In the genomic region with DNA sequence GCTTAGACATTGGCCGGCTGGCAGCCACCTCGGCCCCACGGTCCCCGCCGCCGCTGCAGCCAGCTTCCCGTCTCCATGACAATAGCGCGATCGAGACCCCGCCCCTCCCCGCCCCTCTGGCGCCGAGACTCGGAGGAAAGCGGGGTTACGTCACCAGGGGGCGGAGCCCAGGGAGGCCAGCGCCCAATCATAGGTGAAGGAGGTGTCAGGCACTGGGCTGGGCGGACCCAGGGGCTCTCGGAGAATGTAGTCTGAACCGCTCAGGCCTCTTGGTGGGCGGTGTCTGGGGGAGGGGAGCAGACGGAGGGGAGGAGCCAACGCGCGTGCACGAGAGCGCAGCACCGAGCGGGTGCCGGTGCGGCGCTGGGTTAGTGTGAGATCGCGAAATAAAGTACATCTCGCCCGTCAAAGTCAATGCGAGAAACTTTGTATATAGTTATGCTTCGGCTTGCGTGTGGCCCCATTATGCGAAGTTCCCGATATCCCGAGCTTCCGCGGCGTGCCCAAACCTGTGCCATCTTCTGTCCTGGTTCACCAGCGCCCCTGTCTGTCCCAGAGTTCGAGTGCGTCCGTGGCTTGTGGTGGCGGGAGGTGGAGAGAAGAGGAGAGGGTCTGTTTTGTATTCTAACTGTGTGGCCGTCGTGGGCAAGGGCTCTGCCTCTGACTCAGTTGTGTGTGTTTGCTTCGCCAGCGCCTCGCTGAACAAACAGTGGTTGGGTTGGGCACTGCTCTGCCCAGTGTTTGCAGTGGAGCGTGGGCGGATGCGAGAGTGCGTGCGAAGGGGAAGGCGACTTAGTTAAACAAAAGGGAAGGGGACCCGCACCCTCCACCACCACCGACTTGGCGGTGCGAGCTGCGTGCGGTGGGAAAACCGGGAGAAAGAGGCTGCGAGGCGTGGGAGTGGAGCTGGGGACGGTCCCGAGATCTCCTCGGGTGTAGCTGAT, we compare ENCODE assay signal across 1 cellular context.
TF ChIP-seq lines count a peak whose summit lies in the region.

No MANE protein-coding gene starts in this region.

TF ChIP-seq in K562, 482 proteins besides CTCF, POLR2A, EP300 and RAD21 (continued from another document and continues in another):
- TF ChIP-seq CREB1 (IDR thresholded peaks at IDR 0.05) (peak; percentile 71), CREB1 (CRISPR knock-in tag; IDR thresholded peaks at IDR 0.05) (peak; percentile 72), NFYB (IDR thresholded peaks at IDR 0.05; ENCODE audit: extremely low read depth, insufficient read length) (peak; percentile 50), SP1 (CRISPR knock-in tag; IDR thresholded peaks at IDR 0.05) (peak; percentile 93), HMGN3 (IDR thresholded peaks at IDR 0.05; ENCODE audit: borderline replicate concordance, extremely low read depth, insufficient read length, low read depth, low read length) (peak; percentile 1), SRSF7 (optimal IDR thresholded peaks at IDR 0.05; ENCODE audit: low read depth, low read length) (no peak), ZNF766 (CRISPR knock-in tag; conservative IDR thresholded peaks at IDR 0.05) (no peak), MXI1 (IDR thresholded peaks at IDR 0.05; ENCODE audit: low read depth, low read length) (peak; percentile 56; the same call in 1 of the 2 replicates), EGR1 (conservative IDR thresholded peaks at IDR 0.05) (peak; percentile 82), PHF8 (IDR thresholded peaks at IDR 0.05; ENCODE audit: borderline replicate concordance, low read length) (peak; percentile 29; the same call in 1 of the 2 replicates), ZNF75A (CRISPR knock-in tag; IDR thresholded peaks at IDR 0.05) (peak; percentile 92), KDM2B (CRISPR knock-in tag; IDR thresholded peaks at IDR 0.05) (no peak), GABPB2 (CRISPR knock-in tag; conservative IDR thresholded peaks at IDR 0.05) (no peak), DPF2 (IDR thresholded peaks at IDR 0.05) (no peak), ZNF589 (CRISPR knock-in tag; IDR thresholded peaks at IDR 0.05; ENCODE audit: low read depth) (0 out of 2 replicates have a peak, but pooled peaks have one; percentile 12), ID3 (CRISPR knock-in tag; IDR thresholded peaks at IDR 0.05) (no peak), ID3 (tag; IDR thresholded peaks at IDR 0.05) (peak; percentile 16; the same call in 1 of the 2 replicates), DLX4 (CRISPR knock-in tag; IDR thresholded peaks at IDR 0.05) (no peak), MXD1 (CRISPR knock-in tag; IDR thresholded peaks at IDR 0.05; ENCODE audit: borderline replicate concordance, poor library complexity, severe bottlenecking) (no peak), ZNF143 (CRISPR knock-in tag; IDR thresholded peaks at IDR 0.05) (peak; percentile 75), NRF1 (conservative IDR thresholded peaks at IDR 0.05 in 1 of 2, IDR thresholded peaks at IDR 0.05 in 1 of 2) (peak; percentile 79 to 83), RFX1 (IDR thresholded peaks at IDR 0.05) (peak; percentile 92), ZZZ3 (IDR thresholded peaks at IDR 0.05) (no peak), CEBPG (CRISPR knock-in tag; IDR thresholded peaks at IDR 0.05) (peak; percentile 74), CEBPG (tag; conservative IDR thresholded peaks at IDR 0.05 in 1 of 2, IDR thresholded peaks at IDR 0.05 in 1 of 2) (peak; percentile 63 to 70; a peak in 3 of 4 replicates), WHSC1 (IDR thresholded peaks at IDR 0.05; ENCODE audit: low read length) (no peak), THRB (CRISPR knock-in tag; conservative IDR thresholded peaks at IDR 0.05) (no peak), ZNF311 (CRISPR knock-in tag; IDR thresholded peaks at IDR 0.05) (no peak), NFIX (CRISPR knock-in tag; IDR thresholded peaks at IDR 0.05; ENCODE audit: low read depth) (no peak), ZBTB2 (IDR thresholded peaks at IDR 0.05) (peak; percentile 54; the same call in 1 of the 2 replicates), MYC (IDR thresholded peaks at IDR 0.05; ENCODE audit: low read depth, low read length) (no peak), MYC (CRISPR knock-in tag; IDR thresholded peaks at IDR 0.05; ENCODE audit: borderline replicate concordance, low read depth) (no peak), HCFC1 (IDR thresholded peaks at IDR 0.05; ENCODE audit: low read depth, low read length) (peak; percentile 86), KDM4B (IDR thresholded peaks at IDR 0.05; ENCODE audit: borderline replicate concordance in 2 of 2, low read depth in 1 of 2) (no peak), SUPT5H (IDR thresholded peaks at IDR 0.05) (peak; percentile 63), MAZ (CRISPR knock-in tag; conservative IDR thresholded peaks at IDR 0.05 in 1 of 2, IDR thresholded peaks at IDR 0.05 in 1 of 2) (peak in 1 of 2 experiments; percentile 30; a peak in 2 of 4 replicates), CBX1 (IDR thresholded peaks at IDR 0.05; ENCODE audit: low read depth) (no peak), HNRNPK (IDR thresholded peaks at IDR 0.05; ENCODE audit: low read depth, low read length, poor library complexity, severe bottlenecking) (no peak), ATF3 (IDR thresholded peaks at IDR 0.05) (peak; percentile 96), ATF3 (CRISPR knock-in tag; conservative IDR thresholded peaks at IDR 0.05) (peak; percentile 57; the same call in 1 of the 2 replicates), ATF7 (IDR thresholded peaks at IDR 0.05) (peak; percentile 97), KDM5B (IDR thresholded peaks at IDR 0.05; ENCODE audit: insufficient replicate concordance, low read depth, low read length) (peak; percentile 64), FOSL1 (tag; conservative IDR thresholded peaks at IDR 0.05) (no peak)
- TF ChIP-seq, protein P1, sequence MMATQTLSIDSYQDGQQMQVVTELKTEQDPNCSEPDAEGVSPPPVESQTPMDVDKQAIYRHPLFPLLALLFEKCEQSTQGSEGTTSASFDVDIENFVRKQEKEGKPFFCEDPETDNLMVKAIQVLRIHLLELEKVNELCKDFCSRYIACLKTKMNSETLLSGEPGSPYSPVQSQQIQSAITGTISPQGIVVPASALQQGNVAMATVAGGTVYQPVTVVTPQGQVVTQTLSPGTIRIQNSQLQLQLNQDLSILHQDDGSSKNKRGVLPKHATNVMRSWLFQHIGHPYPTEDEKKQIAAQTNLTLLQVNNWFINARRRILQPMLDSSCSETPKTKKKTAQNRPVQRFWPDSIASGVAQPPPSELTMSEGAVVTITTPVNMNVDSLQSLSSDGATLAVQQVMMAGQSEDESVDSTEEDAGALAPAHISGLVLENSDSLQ (IDR thresholded peaks at IDR 0.05) = peak; percentile 74
- TF ChIP-seq, protein P2, sequence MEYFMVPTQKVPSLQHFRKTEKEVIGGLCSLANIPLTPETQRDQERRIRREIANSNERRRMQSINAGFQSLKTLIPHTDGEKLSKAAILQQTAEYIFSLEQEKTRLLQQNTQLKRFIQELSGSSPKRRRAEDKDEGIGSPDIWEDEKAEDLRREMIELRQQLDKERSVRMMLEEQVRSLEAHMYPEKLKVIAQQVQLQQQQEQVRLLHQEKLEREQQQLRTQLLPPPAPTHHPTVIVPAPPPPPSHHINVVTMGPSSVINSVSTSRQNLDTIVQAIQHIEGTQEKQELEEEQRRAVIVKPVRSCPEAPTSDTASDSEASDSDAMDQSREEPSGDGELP (CRISPR knock-in tag; IDR thresholded peaks at IDR 0.05; ENCODE audit: borderline replicate concordance) = peak; percentile 53; the same call in 1 of the 2 replicates
- TF ChIP-seq, protein P3, sequence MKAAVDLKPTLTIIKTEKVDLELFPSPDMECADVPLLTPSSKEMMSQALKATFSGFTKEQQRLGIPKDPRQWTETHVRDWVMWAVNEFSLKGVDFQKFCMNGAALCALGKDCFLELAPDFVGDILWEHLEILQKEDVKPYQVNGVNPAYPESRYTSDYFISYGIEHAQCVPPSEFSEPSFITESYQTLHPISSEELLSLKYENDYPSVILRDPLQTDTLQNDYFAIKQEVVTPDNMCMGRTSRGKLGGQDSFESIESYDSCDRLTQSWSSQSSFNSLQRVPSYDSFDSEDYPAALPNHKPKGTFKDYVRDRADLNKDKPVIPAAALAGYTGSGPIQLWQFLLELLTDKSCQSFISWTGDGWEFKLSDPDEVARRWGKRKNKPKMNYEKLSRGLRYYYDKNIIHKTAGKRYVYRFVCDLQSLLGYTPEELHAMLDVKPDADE (conservative IDR thresholded peaks at IDR 0.05; ENCODE audit: control insufficient read depth, low read depth, low read length) = 0 out of 2 replicates have a peak, but pooled peaks have one; percentile 11
- TF ChIP-seq, protein P4, sequence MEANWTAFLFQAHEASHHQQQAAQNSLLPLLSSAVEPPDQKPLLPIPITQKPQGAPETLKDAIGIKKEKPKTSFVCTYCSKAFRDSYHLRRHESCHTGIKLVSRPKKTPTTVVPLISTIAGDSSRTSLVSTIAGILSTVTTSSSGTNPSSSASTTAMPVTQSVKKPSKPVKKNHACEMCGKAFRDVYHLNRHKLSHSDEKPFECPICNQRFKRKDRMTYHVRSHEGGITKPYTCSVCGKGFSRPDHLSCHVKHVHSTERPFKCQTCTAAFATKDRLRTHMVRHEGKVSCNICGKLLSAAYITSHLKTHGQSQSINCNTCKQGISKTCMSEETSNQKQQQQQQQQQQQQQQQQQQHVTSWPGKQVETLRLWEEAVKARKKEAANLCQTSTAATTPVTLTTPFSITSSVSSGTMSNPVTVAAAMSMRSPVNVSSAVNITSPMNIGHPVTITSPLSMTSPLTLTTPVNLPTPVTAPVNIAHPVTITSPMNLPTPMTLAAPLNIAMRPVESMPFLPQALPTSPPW (CRISPR knock-in tag; IDR thresholded peaks at IDR 0.05) = peak; percentile 11; the same call in 1 of the 2 replicates
- TF ChIP-seq, protein P5, sequence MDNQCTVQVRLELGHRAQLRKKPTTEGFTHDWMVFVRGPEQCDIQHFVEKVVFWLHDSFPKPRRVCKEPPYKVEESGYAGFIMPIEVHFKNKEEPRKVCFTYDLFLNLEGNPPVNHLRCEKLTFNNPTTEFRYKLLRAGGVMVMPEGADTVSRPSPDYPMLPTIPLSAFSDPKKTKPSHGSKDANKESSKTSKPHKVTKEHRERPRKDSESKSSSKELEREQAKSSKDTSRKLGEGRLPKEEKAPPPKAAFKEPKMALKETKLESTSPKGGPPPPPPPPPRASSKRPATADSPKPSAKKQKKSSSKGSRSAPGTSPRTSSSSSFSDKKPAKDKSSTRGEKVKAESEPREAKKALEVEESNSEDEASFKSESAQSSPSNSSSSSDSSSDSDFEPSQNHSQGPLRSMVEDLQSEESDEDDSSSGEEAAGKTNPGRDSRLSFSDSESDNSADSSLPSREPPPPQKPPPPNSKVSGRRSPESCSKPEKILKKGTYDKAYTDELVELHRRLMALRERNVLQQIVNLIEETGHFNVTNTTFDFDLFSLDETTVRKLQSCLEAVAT (IDR thresholded peaks at IDR 0.05) = 0 out of 4 replicates have a peak, but pooled peaks of 1 of the 2 experiments have one; percentile 16
- TF ChIP-seq, protein P6, sequence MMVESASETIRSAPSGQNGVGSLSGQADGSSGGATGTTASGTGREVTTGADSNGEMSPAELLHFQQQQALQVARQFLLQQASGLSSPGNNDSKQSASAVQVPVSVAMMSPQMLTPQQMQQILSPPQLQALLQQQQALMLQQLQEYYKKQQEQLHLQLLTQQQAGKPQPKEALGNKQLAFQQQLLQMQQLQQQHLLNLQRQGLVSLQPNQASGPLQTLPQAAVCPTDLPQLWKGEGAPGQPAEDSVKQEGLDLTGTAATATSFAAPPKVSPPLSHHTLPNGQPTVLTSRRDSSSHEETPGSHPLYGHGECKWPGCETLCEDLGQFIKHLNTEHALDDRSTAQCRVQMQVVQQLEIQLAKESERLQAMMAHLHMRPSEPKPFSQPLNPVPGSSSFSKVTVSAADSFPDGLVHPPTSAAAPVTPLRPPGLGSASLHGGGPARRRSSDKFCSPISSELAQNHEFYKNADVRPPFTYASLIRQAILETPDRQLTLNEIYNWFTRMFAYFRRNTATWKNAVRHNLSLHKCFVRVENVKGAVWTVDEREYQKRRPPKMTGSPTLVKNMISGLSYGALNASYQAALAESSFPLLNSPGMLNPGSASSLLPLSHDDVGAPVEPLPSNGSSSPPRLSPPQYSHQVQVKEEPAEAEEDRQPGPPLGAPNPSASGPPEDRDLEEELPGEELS (CRISPR knock-in tag; IDR thresholded peaks at IDR 0.05; ENCODE audit: borderline replicate concordance) = no peak
